ENCODE assay signal across 1 cellular context in genomic region chr4:138659640-138660325, GRCh38.
TF ChIP-seq lines count a peak whose summit lies in the region.

No MANE protein-coding gene starts in this region.

TF ChIP-seq in HCT116, 20 proteins besides CTCF, POLR2A, EP300 and RAD21 (continued from another document):
- TF ChIP-seq REST (IDR thresholded peaks at IDR 0.05; ENCODE audit: low read depth): no peak
- TF ChIP-seq POLR2AphosphoS5 (IDR thresholded peaks at IDR 0.05; ENCODE audit: low read depth, low read length): no peak
